ENCODE assay signal across 4 cellular contexts in the genomic region with DNA sequence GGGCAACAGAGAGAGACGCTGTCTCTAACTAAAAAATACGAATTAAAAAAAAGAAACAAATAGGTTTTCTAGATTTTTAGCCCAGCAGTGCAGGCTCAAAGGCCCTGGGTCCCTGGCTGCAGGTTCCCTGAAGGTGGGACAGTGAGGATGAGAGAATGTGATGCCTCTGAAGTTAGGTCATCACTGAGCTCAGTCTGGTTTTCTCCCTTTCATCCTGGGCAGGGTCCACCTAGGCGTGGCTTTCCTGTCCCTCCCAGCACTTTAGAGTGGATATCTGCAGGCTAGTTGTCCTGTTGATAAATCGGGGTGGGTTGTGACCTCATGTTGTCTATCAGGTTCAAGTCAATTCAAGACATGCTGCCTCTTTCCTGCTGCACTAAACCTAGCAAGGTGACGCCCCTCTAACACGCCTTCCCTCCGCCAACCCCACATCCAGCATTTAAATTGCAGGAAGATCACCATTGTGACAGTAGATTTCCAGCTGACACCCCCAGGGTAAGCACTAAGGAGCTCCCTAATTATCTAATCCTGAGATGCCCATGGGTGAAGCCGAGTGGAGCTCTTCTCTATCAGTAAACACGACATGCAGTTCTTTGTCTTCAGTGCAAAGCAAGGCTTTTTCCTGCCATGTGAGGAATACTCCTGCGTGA.
TF ChIP-seq lines count a peak whose summit lies in the region.

No MANE protein-coding gene starts in this region.

TF ChIP-seq in IMR-90, 13 proteins besides CTCF, POLR2A, EP300 and RAD21:
- TF ChIP-seq MAZ (IDR thresholded peaks at IDR 0.05; ENCODE audit: borderline replicate concordance, low read depth, low read length) (no peak), CHD1 (IDR thresholded peaks at IDR 0.05; ENCODE audit: low read depth, low read length) (no peak), CEBPB (IDR thresholded peaks at IDR 0.05; ENCODE audit: low read depth, low read length) (no peak), MAFK (IDR thresholded peaks at IDR 0.05; ENCODE audit: low read depth, low read length) (no peak), BHLHE40 (IDR thresholded peaks at IDR 0.05; ENCODE audit: low read depth, low read length) (no peak), SMC3 (IDR thresholded peaks at IDR 0.05; ENCODE audit: low read depth, low read length) (no peak), NFE2L2 (IDR thresholded peaks at IDR 0.05; ENCODE audit: low read depth, low read length) (no peak), FOS (IDR thresholded peaks at IDR 0.05; ENCODE audit: low read depth, low read length) (no peak), RFX5 (IDR thresholded peaks at IDR 0.05; ENCODE audit: low read depth, low read length) (no peak), MXI1 (IDR thresholded peaks at IDR 0.05; ENCODE audit: borderline replicate concordance, low read depth, low read length) (no peak), RCOR1 (IDR thresholded peaks at IDR 0.05; ENCODE audit: insufficient replicate concordance, low read length) (no peak)
- TF ChIP-seq, protein P1, sequence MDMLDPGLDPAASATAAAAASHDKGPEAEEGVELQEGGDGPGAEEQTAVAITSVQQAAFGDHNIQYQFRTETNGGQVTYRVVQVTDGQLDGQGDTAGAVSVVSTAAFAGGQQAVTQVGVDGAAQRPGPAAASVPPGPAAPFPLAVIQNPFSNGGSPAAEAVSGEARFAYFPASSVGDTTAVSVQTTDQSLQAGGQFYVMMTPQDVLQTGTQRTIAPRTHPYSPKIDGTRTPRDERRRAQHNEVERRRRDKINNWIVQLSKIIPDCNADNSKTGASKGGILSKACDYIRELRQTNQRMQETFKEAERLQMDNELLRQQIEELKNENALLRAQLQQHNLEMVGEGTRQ (IDR thresholded peaks at IDR 0.05; ENCODE audit: low read depth, low read length), result no peak
- TF ChIP-seq, protein P2, sequence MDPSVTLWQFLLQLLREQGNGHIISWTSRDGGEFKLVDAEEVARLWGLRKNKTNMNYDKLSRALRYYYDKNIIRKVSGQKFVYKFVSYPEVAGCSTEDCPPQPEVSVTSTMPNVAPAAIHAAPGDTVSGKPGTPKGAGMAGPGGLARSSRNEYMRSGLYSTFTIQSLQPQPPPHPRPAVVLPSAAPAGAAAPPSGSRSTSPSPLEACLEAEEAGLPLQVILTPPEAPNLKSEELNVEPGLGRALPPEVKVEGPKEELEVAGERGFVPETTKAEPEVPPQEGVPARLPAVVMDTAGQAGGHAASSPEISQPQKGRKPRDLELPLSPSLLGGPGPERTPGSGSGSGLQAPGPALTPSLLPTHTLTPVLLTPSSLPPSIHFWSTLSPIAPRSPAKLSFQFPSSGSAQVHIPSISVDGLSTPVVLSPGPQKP (IDR thresholded peaks at IDR 0.05; ENCODE audit: borderline replicate concordance, low read depth, low read length), result no peak

TF ChIP-seq in H1, 55 proteins besides CTCF, POLR2A, EP300 and RAD21 (continues in another document):
- TF ChIP-seq EGR1 (IDR thresholded peaks at IDR 0.05; ENCODE audit: borderline replicate concordance, low read depth, low read length), result no peak
- TF ChIP-seq BACH1 (IDR thresholded peaks at IDR 0.05; ENCODE audit: low read length), result no peak
- TF ChIP-seq, protein P3, sequence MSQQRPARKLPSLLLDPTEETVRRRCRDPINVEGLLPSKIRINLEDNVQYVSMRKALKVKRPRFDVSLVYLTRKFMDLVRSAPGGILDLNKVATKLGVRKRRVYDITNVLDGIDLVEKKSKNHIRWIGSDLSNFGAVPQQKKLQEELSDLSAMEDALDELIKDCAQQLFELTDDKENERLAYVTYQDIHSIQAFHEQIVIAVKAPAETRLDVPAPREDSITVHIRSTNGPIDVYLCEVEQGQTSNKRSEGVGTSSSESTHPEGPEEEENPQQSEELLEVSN (IDR thresholded peaks at IDR 0.05), result no peak
- no peak for TF ChIP-seq CEBPB (IDR thresholded peaks at IDR 0.05; ENCODE audit: low read depth, low read length)

TF ChIP-seq in neural cell, 6 proteins besides CTCF, POLR2A, EP300 and RAD21:
- TF ChIP-seq SMC3 (conservative IDR thresholded peaks at IDR 0.05; ENCODE audit: poor library complexity) (no peak), POLR2AphosphoS5 (IDR thresholded peaks at IDR 0.05) (peak; percentile 58), EZH2 (IDR thresholded peaks at IDR 0.05; ENCODE audit: borderline replicate concordance, insufficient read depth, low read length, poor library complexity, severe bottlenecking) (no peak), MXI1 (conservative IDR thresholded peaks at IDR 0.05; ENCODE audit: poor library complexity, severe bottlenecking) (peak; percentile 32)

TF ChIP-seq in WTC11, 78 proteins besides CTCF, POLR2A, EP300 and RAD21:
- TF ChIP-seq SMAD4 (CRISPR knock-in tag; IDR thresholded peaks at IDR 0.05) (no peak), GABPB1 (CRISPR knock-in tag; IDR thresholded peaks at IDR 0.05) (no peak), IRF2 (CRISPR knock-in tag; IDR thresholded peaks at IDR 0.05; ENCODE audit: borderline replicate concordance, low read depth) (no peak), CREB1 (CRISPR knock-in tag; IDR thresholded peaks at IDR 0.05) (no peak), ZNF317 (CRISPR knock-in tag; IDR thresholded peaks at IDR 0.05; ENCODE audit: borderline replicate concordance, low read depth) (no peak), CDX4 (CRISPR knock-in tag; IDR thresholded peaks at IDR 0.05; ENCODE audit: borderline replicate concordance) (no peak), PRDM15 (CRISPR knock-in tag; IDR thresholded peaks at IDR 0.05) (no peak), ZNF416 (CRISPR knock-in tag; IDR thresholded peaks at IDR 0.05) (no peak), TCF7 (CRISPR knock-in tag; IDR thresholded peaks at IDR 0.05; ENCODE audit: low read depth) (no peak)
- TF ChIP-seq, protein P4, sequence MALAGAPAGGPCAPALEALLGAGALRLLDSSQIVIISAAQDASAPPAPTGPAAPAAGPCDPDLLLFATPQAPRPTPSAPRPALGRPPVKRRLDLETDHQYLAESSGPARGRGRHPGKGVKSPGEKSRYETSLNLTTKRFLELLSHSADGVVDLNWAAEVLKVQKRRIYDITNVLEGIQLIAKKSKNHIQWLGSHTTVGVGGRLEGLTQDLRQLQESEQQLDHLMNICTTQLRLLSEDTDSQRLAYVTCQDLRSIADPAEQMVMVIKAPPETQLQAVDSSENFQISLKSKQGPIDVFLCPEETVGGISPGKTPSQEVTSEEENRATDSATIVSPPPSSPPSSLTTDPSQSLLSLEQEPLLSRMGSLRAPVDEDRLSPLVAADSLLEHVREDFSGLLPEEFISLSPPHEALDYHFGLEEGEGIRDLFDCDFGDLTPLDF (CRISPR knock-in tag; IDR thresholded peaks at IDR 0.05), result no peak
- TF ChIP-seq, protein P5, sequence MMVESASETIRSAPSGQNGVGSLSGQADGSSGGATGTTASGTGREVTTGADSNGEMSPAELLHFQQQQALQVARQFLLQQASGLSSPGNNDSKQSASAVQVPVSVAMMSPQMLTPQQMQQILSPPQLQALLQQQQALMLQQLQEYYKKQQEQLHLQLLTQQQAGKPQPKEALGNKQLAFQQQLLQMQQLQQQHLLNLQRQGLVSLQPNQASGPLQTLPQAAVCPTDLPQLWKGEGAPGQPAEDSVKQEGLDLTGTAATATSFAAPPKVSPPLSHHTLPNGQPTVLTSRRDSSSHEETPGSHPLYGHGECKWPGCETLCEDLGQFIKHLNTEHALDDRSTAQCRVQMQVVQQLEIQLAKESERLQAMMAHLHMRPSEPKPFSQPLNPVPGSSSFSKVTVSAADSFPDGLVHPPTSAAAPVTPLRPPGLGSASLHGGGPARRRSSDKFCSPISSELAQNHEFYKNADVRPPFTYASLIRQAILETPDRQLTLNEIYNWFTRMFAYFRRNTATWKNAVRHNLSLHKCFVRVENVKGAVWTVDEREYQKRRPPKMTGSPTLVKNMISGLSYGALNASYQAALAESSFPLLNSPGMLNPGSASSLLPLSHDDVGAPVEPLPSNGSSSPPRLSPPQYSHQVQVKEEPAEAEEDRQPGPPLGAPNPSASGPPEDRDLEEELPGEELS (CRISPR knock-in tag; IDR thresholded peaks at IDR 0.05), result no peak
